Comparison of ENCODE assay signal across 25 cellular contexts in genomic region chr13:65454403-65454802, GRCh38.
"Had no signal": no experiment of that assay in that cellular context is flagged by ENCODE, and none has a peak within 500 bp of the region (broad histone marks: within the 10 kb centered on the region; RNA-seq: fewer than 3 reads in every experiment).

No MANE protein-coding gene starts in this region.

- H3K9me3 ChIP-seq: ascending aorta, SJCRH30 had no signal

- H3K27me3 ChIP-seq: ascending aorta, cardiac muscle cell, SJCRH30 had no signal

- DNase-seq: activated CD4-positive, alpha-beta T cell treated with anti-CD3 and anti-CD28 coated beads for 36 hours; activated CD4-positive, alpha-beta T cell treated with anti-CD3 and anti-CD28 coated beads, Interleukin-2, amount 10 ng/mL, durations not matched to agents 7 days and 5 days; activated CD4-positive, alpha-beta T cell treated with anti-CD3 and anti-CD28 coated beads, Interleukin-2, amount 50 U/mL, for 48 hours; activated CD8-positive, alpha-beta T cell treated with anti-CD3 and anti-CD28 coated beads, Interleukin-2, amount 10 ng/mL, durations not matched to agents 7 days and 5 days; activated gamma-delta T cell; activated naive CD4-positive, alpha-beta T cell treated with Interleukin-2 at 50 U/mL for 16 hours; activated naive CD8-positive, alpha-beta T cell treated with anti-CD3 and anti-CD28 coated beads, Interleukin-2, amount 10 ng/mL, durations not matched to agents 7 days and 5 days; activated T-cell treated with anti-CD3 and anti-CD28 coated beads, Interleukin-2, amount 50 U/mL, for 24 hours; amygdala; NCI-H1092; NCI-H1436 treated with DMSO at 0.1 percent for 48 hours; NCI-H1694 treated with DMSO at 0.1 percent for 48 hours; NCI-H2029; NCI-H2171; NCI-H510A; NCI-H526 treated with DMSO at 0.1 percent for 48 hours; NCI-H774; NK-92 treated with Interleukin-12 subunit alpha and Interleukin-12 subunit beta, amount 100 ng/mL, for 24 hours; SHP77; SJCRH30 had no signal

- H3K36me3 ChIP-seq: ascending aorta, cardiac muscle cell, SJCRH30 had no signal

- H3K4me3 ChIP-seq: ascending aorta, cardiac muscle cell, SJCRH30, SK-N-MC had no signal

- ATAC-seq: activated CD4-positive, alpha-beta T cell treated with anti-CD3 and anti-CD28 coated beads for 36 hours; activated CD4-positive, CD25-positive, alpha-beta regulatory T cell treated with anti-CD3 and anti-CD28 coated beads, Interleukin-2, amount 50 U/mL, for 24 hours; activated CD8-positive, alpha-beta T cell treated with anti-CD3 and anti-CD28 coated beads, Interleukin-2, amount 10 ng/mL, durations not matched to agents 7 days and 5 days had no signal

- H3K27ac ChIP-seq: ascending aorta, cardiac muscle cell, SJCRH30, SK-N-MC had no signal

- H3K4me1 ChIP-seq: ascending aorta, SJCRH30 had no signal

- FAIRE-seq: TTC549 had no signal
